25 cellular contexts compared by ENCODE assay signal in genomic region chr4:133389029-133389428, GRCh38.
"Had no signal": no experiment of that assay in that cellular context is flagged by ENCODE, and none has a peak within 500 bp of the region (broad histone marks: within the 10 kb centered on the region; RNA-seq: fewer than 3 reads in every experiment).

No MANE protein-coding gene starts in this region.

- H3K9me3 ChIP-seq: ovary, psoas muscle, sigmoid colon, thoracic aorta, thyroid gland, tibial nerve, upper lobe of left lung, vagina had no signal

- H3K9ac ChIP-seq: neural progenitor cell, parathyroid adenoma had no signal

- FAIRE-seq: small intestine, urothelium cell line had no signal

- H3K27me3 ChIP-seq: neural progenitor cell, ovary, sigmoid colon, stomach, thyroid gland, tibial nerve, upper lobe of left lung, vagina had no signal

- DNase-seq: natural killer cell; occipital lobe; ovary; posterior cingulate gyrus; psoas muscle; right cardiac atrium; sigmoid colon; small intestine; stimulated activated CD4-positive, alpha-beta T cell treated with anti-CD3 and anti-CD28 coated beads, Interleukin-15, amount 100 ng/mL, for 24 hours; stimulated activated CD4-positive, alpha-beta T cell treated with anti-CD3 and anti-CD28 coated beads, Interleukin-2, amount 100 ng/mL, for 24 hours; stimulated activated CD4-positive, alpha-beta T cell treated with anti-CD3 and anti-CD28 coated beads, Interleukin-2, amount 100 ng/mL, for 48 hours; stimulated activated CD4-positive, alpha-beta T cell treated with anti-CD3 and anti-CD28 coated beads, Interleukin-4, amount 100 ng/mL, for 24 hours; stimulated activated naive B cell treated with anti-CD40 and anti-IgM and Interleukin-4, amounts not matched to agents 10 μg/mL and 1 μg/mL and 100 μg/mL, for 72 hours; stimulated activated naive CD4-positive, alpha-beta T cell treated with Interleukin-2 at 50 U/mL for 16 hours; stomach; thyroid gland; trophoblast cell; upper lobe of left lung had no signal

- H2AFZ ChIP-seq: parathyroid adenoma had no signal

- H3K4me3 ChIP-seq: neural progenitor cell, ovary, psoas muscle, sigmoid colon, stomach, thoracic aorta, thyroid gland, tibial nerve, upper lobe of left lung, vagina had no signal

- H3K27ac ChIP-seq: neural progenitor cell, ovary, parathyroid adenoma, psoas muscle, sigmoid colon, stomach, thoracic aorta, thyroid gland, tibial nerve, upper lobe of left lung, vagina had no signal

- H3K36me3 ChIP-seq: neural progenitor cell, ovary, sigmoid colon, stomach, thoracic aorta, thyroid gland, tibial nerve, upper lobe of left lung, vagina had no signal

- H3K79me2 ChIP-seq: parathyroid adenoma had no signal

- H3K4me1 ChIP-seq: parathyroid adenoma, psoas muscle, sigmoid colon, stomach, thyroid gland, tibial nerve, upper lobe of left lung, vagina had no signal

- ATAC-seq: natural killer cell; psoas muscle; right cardiac atrium; stimulated activated effector memory CD8-positive, alpha-beta T cell treated with anti-CD3 and anti-CD28 coated beads, Interleukin-12 subunit alpha, Interleukin-12 subunit beta, amount 100 ng/mL, for 72 hours; stimulated activated naive B cell treated with anti-CD40 and anti-IgM and Interleukin-4, amounts not matched to agents 10 μg/mL and 1 μg/mL and 100 μg/mL, for 72 hours had no signal

- H3K4me2 ChIP-seq: neural progenitor cell had no signal
